Comparison of ENCODE assay signal across 25 cellular contexts in the genomic region with DNA sequence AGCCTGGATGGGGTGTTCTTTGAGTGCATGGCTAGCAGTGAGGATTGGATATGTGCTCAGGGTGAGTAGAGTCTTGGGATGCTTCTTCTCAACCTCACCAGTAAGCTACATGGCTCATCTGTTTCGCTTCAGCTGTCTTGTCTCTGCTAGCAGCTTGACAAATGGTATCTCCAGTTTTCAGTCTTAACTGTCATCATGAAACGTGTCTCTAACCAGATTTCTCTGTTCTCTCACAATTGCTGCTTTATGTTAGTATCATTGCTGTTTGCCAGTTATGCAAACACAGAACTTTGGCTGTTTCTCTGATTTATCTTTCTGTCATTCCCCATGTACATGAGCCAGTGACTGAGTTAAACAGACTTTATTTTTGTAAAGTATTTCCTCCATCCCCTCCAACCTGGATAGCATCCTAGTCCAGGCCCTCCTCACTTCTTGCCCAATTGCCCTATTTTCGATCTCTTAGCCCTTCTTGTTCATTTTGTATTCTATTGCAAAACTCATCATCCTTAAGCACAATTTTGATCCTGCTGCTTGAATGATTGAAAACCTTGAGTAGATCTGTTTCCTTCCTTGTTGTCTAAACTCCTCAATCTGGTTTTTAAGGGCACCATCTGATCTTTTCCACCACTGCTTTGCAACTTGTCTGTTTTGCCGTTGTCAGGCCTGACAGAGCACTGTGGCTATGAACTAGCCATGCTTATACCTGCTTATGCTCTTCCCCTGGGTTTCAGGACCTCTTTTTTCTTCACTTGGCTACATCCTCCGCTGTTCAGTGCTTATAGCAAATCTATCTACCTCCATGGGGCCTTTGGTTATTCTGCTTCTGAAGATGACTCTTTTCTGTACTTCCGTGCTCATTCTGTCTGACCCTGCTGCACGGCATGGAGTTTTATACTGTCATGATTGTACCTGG. TPM values are rescaled to one million over a fixed set of nuclear protein-coding genes. Genes with fewer than 3 reads are reported as not detected.
A peak's percentile ranks its signal among the peaks of the same experiment; 100 is the strongest.
DNase-seq lines count a peak whose midpoint lies in the region; ATAC-seq and TF ChIP-seq lines count a peak whose summit lies in the region.
"Had no signal": no experiment of that assay in that cellular context is flagged by ENCODE, and none has a peak within 500 bp of the region (broad histone marks: within the 10 kb centered on the region; RNA-seq: fewer than 3 reads in every experiment).

No MANE protein-coding gene starts in this region.

- H3K9me3 Mint-ChIP-seq in CD4-positive, alpha-beta memory T cell = no peaks in the 10 kb centered on the region
- H3K9me3 Mint-ChIP-seq in effector memory CD8-positive, alpha-beta T cell = no peaks in the 10 kb centered on the region
- H3K9me3 Mint-ChIP-seq: activated CD8-positive, alpha-beta T cell treated with anti-CD3 and anti-CD28 coated beads for 36 hours; nephron had no signal

- POLR2A ChIA-PET in CD4-positive, alpha-beta memory T cell (lab: Charles Lee; ENCODE audit: partially characterized antibody) = no interaction called here
- POLR2A ChIA-PET in GM10248 (lab: Yijun Ruan, JAX) = no interaction called here

- intact Hi-C loops in CD4-positive, alpha-beta memory T cell (cut with micrococcal nuclease) = no loop called here

- peak in 1 of 5 donors; percentile 22 for DNase-seq in CD4-positive, alpha-beta memory T cell
- DNase-seq in NCI-H526 (lab: John Stamatoyannopoulos, UW) (peak; percentile 18 to 33), globus pallidus (ENCODE audit: low spot score) (peak; percentile 77), putamen (ENCODE audit: low spot score) (peak; percentile 41), GM10248 (ENCODE audit: extremely low spot score) (no peak)
- no peak for DNase-seq in effector CD4-positive, alpha-beta T cell
- no peak for DNase-seq in effector memory CD8-positive, alpha-beta T cell
- DNase-seq: activated CD8-positive, alpha-beta T cell treated with anti-CD3 and anti-CD28 coated beads for 36 hours; activated effector memory CD4-positive, alpha-beta T cell treated with Interleukin-2 at 50 U/mL for 16 hours; C1 segment of cervical spinal cord; EL; heart right ventricle; left cardiac atrium; NCI-H1417 treated with DMSO at 0.1 percent for 48 hours; NCI-H2107; NCI-H446 treated with DMSO at 0.1 percent for 48 hours; pancreas; PC-3; SHP77 treated with DMSO at 0.1 percent for 48 hours; upper lobe of left lung had no signal

- peaks cover 3% of the 10 kb centered on the region for H3K4me1 ChIP-seq in CD4-positive, alpha-beta memory T cell (ENCODE audit: insufficient read depth, low read length)
- H3K4me1 ChIP-seq: heart right ventricle, pancreas, upper lobe of left lung had no signal

- H3K27me3 Mint-ChIP-seq in CD4-positive, alpha-beta memory T cell = no peaks in the 10 kb centered on the region
- H3K27me3 Mint-ChIP-seq in effector memory CD8-positive, alpha-beta T cell = no peaks in the 10 kb centered on the region
- H3K27me3 Mint-ChIP-seq: activated CD8-positive, alpha-beta T cell treated with anti-CD3 and anti-CD28 coated beads for 36 hours had no signal

- peaks cover 5 to 15% (median 13%) of the 10 kb centered on the region in 4 donors for H3K4me1 Mint-ChIP-seq in CD4-positive, alpha-beta memory T cell
- no peaks in the 10 kb centered on the region for H3K4me1 Mint-ChIP-seq in effector memory CD8-positive, alpha-beta T cell (ENCODE audit: low read depth in 2 of 2)
- H3K4me1 Mint-ChIP-seq: nephron had no signal

- H3K27me3 ChIP-seq in CD4-positive, alpha-beta memory T cell (ENCODE audit: insufficient read depth, low read length) = no peaks in the 10 kb centered on the region
- H3K27me3 ChIP-seq: heart right ventricle, pancreas, upper lobe of left lung had no signal

- H3K27ac Mint-ChIP-seq in CD4-positive, alpha-beta memory T cell = peak overlapping the region in 4 of 7 donors; percentile 2 to 34 (median 5)
- H3K27ac Mint-ChIP-seq in effector memory CD8-positive, alpha-beta T cell = peak overlapping the region in 1 of 2 donors; percentile 74
- H3K27ac Mint-ChIP-seq: activated CD8-positive, alpha-beta T cell treated with anti-CD3 and anti-CD28 coated beads for 36 hours; nephron had no signal

- ATAC-seq in GM21423 (IDR thresholded peaks at IDR 0.05; ENCODE audit: unreplicated experiment) = no peak
- ATAC-seq in effector memory CD8-positive, alpha-beta T cell (replicated peaks) = no peak
- ATAC-seq: activated CD8-positive, alpha-beta T cell treated with anti-CD3 and anti-CD28 coated beads for 36 hours; heart right ventricle; left cardiac atrium; pancreas; PC-3; sciatic nerve had no signal

- H3K36me3 Mint-ChIP-seq in CD4-positive, alpha-beta memory T cell = peaks cover 73 to 89% of the 10 kb centered on the region in 2 donors
- H3K36me3 Mint-ChIP-seq in effector memory CD8-positive, alpha-beta T cell (ENCODE audit: insufficient read depth) = peaks cover 58% of the 10 kb centered on the region

- H3K4me3 Mint-ChIP-seq in CD4-positive, alpha-beta memory T cell = no peak overlapping the region
- no peak overlapping the region for H3K4me3 Mint-ChIP-seq in effector memory CD8-positive, alpha-beta T cell
- H3K4me3 Mint-ChIP-seq: activated CD8-positive, alpha-beta T cell treated with anti-CD3 and anti-CD28 coated beads for 36 hours; nephron had no signal

- CTCF ChIA-PET in CD4-positive, alpha-beta memory T cell (lab: Charles Lee; ENCODE audit: partially characterized antibody) = no interaction called here
- CTCF ChIA-PET in GM10248 (lab: Yijun Ruan, JAX) = interaction anchor here (1.8 kb wide), 1 partner anchor 9 kb away, joined by 4 read pairs; no protein-coding TSS in a partner anchor

- H3K4me3 ChIP-seq in CD4-positive, alpha-beta memory T cell (ENCODE audit: low read length in 2 of 2) = no peak overlapping the region
- H3K4me3 ChIP-seq: heart right ventricle, pancreas, upper lobe of left lung had no signal

- no peak overlapping the region for H3K27ac ChIP-seq in CD4-positive, alpha-beta memory T cell (ENCODE audit: low read depth, low read length)
- H3K27ac ChIP-seq: heart right ventricle, KMS-11, pancreas, upper lobe of left lung had no signal

- TF ChIP-seq CTCF in GM10248 (IDR thresholded peaks at IDR 0.05; ENCODE audit: control extremely low read depth, extremely low read depth, low read depth, missing control alignments) = no peak

- H3K36me3 ChIP-seq in CD4-positive, alpha-beta memory T cell (ENCODE audit: insufficient read depth, low read length) = peaks cover 43% of the 10 kb centered on the region

- H3K9me3 ChIP-seq in CD4-positive, alpha-beta memory T cell (ENCODE audit: control insufficient read depth in 1 of 2, low read length in 2 of 2) = no peaks in the 10 kb centered on the region
- H3K9me3 ChIP-seq: heart right ventricle, pancreas, upper lobe of left lung had no signal

RNA-seq across cellular contexts. Expression of gene ADIG, which starts 37.7 kb away (rescaled TPM):
- total RNA-seq in CD4-positive, alpha-beta memory T cell = not detected
- not detected for polyA plus RNA-seq in CD4-positive, alpha-beta memory T cell
- total RNA-seq: activated CD8-positive, alpha-beta T cell treated with anti-CD3 and anti-CD28 coated beads for 36 hours; dermis microvascular lymphatic vessel endothelial cell; left cardiac atrium; pancreas; PC-3; sciatic nerve had no signal
- polyA plus RNA-seq: heart right ventricle, pancreas had no signal

RNA-seq across cellular contexts. Expression of gene ARHGAP40, which starts 58.4 kb away (rescaled TPM):
- not detected for total RNA-seq in CD4-positive, alpha-beta memory T cell
- polyA plus RNA-seq in CD4-positive, alpha-beta memory T cell = not detected
- total RNA-seq: activated CD8-positive, alpha-beta T cell treated with anti-CD3 and anti-CD28 coated beads for 36 hours; dermis microvascular lymphatic vessel endothelial cell; heart right ventricle; left cardiac atrium; PC-3; sciatic nerve had no signal
- polyA plus RNA-seq: heart right ventricle had no signal

Comparison
In these comparisons a context has a peak if more than half of its experiments do, and no peak if none do; other contexts are left out.
1. DNase-seq: peak in NCI-H526 (2 of 2), globus pallidus (single experiment) and putamen (single experiment); none in effector CD4-positive, alpha-beta T cell (single experiment), GM10248 (single experiment) and effector memory CD8-positive, alpha-beta T cell (0 of 3).